In the genomic region with DNA sequence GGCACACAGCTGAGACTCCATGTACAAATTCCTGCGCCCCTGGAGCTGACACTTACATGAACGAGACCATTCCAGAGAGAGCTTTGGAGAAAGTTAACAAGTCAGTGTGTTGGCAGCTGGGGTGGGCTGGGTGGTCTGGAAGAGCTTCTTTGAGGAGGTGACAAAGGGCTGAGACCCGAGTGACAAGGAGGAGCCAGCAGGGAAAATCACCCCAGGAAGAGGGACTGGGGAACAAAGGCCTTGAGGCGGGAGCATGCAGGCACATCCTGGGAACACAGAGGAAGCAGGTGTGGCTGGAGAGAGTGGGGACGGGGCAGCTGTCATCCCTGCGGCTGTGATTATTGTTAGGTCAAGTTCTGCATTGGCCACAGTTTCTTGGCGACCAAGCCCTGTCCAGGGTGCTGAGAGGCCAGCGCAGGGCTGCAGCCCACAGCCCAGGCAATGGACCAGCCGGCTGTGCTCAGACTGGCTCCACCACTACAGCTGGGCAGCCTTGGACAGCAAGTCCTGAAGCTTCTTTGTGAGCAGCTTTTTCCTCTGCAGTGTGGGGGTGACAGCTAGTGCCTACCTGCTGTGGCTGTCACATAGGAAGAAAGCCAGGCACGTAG, we compare ENCODE assay signal across 10 cellular contexts. TPM values are rescaled to one million over a fixed set of nuclear protein-coding genes. Genes with fewer than 3 reads are reported as not detected.
A peak's percentile ranks its signal among the peaks of the same experiment; 100 is the strongest.
DNase-seq lines count a peak whose midpoint lies in the region; ATAC-seq and TF ChIP-seq lines count a peak whose summit lies in the region.
"Had no signal": no experiment of that assay in that cellular context is flagged by ENCODE, and none has a peak within 500 bp of the region (broad histone marks: within the 10 kb centered on the region; RNA-seq: fewer than 3 reads in every experiment).

No MANE protein-coding gene starts in this region.

- DNase-seq in NCI-H524 (lab: John Stamatoyannopoulos, UW) (peak; percentile 35 to 70), NCI-H524 treated with DMSO at 0.1 percent for 48 hours (lab: John Stamatoyannopoulos, UW) (no peak), glomerular visceral epithelial cell (ENCODE audit: extremely low spot score) (peak; percentile 31), retina (peak; percentile 73), putamen (ENCODE audit: low spot score) (no peak)
- no peak for DNase-seq in stimulated activated naive CD4-positive, alpha-beta T cell (lab: John Stamatoyannopoulos, UW)
- DNase-seq: erythroblast; naive thymus-derived CD8-positive, alpha-beta T cell had no signal

- ATAC-seq in GM18502 (IDR thresholded peaks at IDR 0.05; ENCODE audit: poor library complexity, unreplicated experiment), result no peak
- ATAC-seq: naive thymus-derived CD8-positive, alpha-beta T cell had no signal

TF ChIP-seq in PFSK-1, 5 proteins besides CTCF, POLR2A, EP300 and RAD21:
- TF ChIP-seq, protein P1, sequence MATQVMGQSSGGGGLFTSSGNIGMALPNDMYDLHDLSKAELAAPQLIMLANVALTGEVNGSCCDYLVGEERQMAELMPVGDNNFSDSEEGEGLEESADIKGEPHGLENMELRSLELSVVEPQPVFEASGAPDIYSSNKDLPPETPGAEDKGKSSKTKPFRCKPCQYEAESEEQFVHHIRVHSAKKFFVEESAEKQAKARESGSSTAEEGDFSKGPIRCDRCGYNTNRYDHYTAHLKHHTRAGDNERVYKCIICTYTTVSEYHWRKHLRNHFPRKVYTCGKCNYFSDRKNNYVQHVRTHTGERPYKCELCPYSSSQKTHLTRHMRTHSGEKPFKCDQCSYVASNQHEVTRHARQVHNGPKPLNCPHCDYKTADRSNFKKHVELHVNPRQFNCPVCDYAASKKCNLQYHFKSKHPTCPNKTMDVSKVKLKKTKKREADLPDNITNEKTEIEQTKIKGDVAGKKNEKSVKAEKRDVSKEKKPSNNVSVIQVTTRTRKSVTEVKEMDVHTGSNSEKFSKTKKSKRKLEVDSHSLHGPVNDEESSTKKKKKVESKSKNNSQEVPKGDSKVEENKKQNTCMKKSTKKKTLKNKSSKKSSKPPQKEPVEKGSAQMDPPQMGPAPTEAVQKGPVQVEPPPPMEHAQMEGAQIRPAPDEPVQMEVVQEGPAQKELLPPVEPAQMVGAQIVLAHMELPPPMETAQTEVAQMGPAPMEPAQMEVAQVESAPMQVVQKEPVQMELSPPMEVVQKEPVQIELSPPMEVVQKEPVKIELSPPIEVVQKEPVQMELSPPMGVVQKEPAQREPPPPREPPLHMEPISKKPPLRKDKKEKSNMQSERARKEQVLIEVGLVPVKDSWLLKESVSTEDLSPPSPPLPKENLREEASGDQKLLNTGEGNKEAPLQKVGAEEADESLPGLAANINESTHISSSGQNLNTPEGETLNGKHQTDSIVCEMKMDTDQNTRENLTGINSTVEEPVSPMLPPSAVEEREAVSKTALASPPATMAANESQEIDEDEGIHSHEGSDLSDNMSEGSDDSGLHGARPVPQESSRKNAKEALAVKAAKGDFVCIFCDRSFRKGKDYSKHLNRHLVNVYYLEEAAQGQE (IDR thresholded peaks at IDR 0.05; ENCODE audit: insufficient read depth in 1 of 2, low read depth in 2 of 2, low read length in 2 of 2), result peak; percentile 96 to 99
- no peak for TF ChIP-seq TAF1 (IDR thresholded peaks at IDR 0.05; ENCODE audit: borderline replicate concordance, insufficient read depth, low read length)
- peak; percentile 79; the same call in 1 of the 2 replicates for TF ChIP-seq SIN3A (IDR thresholded peaks at IDR 0.05; ENCODE audit: borderline replicate concordance, insufficient read depth, low read length)
- no peak for TF ChIP-seq POLR2AphosphoS5 (IDR thresholded peaks at IDR 0.05; ENCODE audit: low read depth, low read length)
- no peak for TF ChIP-seq FOXP2 (optimal IDR thresholded peaks at IDR 0.05; ENCODE audit: borderline replicate concordance, extremely low read depth, extremely low read length, insufficient read depth)

RNA-seq across cellular contexts. Expression of a gene that starts 34.2 kb away (rescaled TPM):
- not detected for polyA plus RNA-seq in PFSK-1 (2012; ENCODE audit: insufficient read length, low read depth)
- polyA plus RNA-seq: naive thymus-derived CD8-positive, alpha-beta T cell had no signal

Comparison
In these comparisons a context has a peak if more than half of its experiments do, and no peak if none do; other contexts are left out.
1. DNase-seq: peak in NCI-H524 (2 of 2), glomerular visceral epithelial cell (single experiment) and retina (single experiment); none in NCI-H524 treated with DMSO at 0.1 percent for 48 hours (single experiment), putamen (single experiment) and stimulated activated naive CD4-positive, alpha-beta T cell (0 of 6).